In the genomic region with DNA sequence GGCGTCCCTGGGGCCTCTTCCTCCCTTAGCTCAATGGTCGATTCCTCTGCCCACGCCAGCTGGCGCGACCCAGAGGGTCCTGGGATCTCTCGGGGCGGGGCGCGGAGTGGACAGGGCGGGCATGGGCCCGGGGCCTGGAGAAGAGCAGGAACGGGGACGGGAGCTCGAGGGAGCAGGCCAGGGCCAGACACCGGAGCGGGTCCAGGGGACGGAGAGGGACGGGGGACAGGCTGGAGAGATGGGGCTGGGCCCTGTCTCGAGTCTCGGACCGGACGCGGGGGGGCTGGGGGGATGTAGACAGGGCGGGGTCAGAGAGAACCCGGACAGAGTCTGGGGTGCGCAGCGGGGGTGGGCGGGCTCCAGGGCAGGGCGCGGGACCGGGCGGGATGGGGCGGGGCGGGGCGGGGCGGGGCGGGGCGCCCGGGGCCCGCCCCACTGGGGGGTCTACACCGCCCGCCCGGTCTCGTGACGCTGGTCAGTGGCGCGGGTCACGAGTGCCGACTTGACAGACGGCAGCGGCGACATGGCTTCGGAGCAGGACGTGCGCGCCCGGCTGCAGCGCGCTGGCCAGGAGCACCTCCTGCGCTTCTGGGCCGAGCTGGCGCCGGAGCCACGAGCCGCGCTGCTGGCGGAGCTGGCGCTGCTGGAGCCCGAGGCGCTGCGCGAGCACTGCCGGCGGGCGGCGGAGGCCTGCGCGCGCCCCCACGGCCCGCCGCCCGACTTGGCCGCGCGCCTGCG, we compare ENCODE assay signal across 8 cellular contexts. TPM values are rescaled to one million over a fixed set of nuclear protein-coding genes. Genes with fewer than 3 reads are reported as not detected.
DNase-seq lines count a peak whose midpoint lies in the region; ATAC-seq and TF ChIP-seq lines count a peak whose summit lies in the region.

A gene with protein sequence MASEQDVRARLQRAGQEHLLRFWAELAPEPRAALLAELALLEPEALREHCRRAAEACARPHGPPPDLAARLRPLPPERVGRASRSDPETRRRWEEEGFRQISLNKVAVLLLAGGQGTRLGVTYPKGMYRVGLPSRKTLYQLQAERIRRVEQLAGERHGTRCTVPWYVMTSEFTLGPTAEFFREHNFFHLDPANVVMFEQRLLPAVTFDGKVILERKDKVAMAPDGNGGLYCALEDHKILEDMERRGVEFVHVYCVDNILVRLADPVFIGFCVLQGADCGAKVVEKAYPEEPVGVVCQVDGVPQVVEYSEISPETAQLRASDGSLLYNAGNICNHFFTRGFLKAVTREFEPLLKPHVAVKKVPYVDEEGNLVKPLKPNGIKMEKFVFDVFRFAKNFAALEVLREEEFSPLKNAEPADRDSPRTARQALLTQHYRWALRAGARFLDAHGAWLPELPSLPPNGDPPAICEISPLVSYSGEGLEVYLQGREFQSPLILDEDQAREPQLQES (plus strand): TSS at position 508 of the 738 bp plus-strand sequence. CDS start 16 bp downstream, at position 524.

- peak; percentile 69 to 76 for ATAC-seq in activated CD4-positive, CD25-positive, alpha-beta regulatory T cell treated with anti-CD3 and anti-CD28 coated beads, Interleukin-2, amount 50 U/mL, for 24 hours
- ATAC-seq in HG03196 (IDR thresholded peaks at IDR 0.05; ENCODE audit: unreplicated experiment) (peak; percentile 43), SK-N-SH treated with all-trans-retinoic acid at 6 μM for 48 hours (peak; percentile 73), psoas muscle (peak; percentile 41 to 71 (median 59)), HG02973 (IDR thresholded peaks at IDR 0.05; ENCODE audit: unreplicated experiment) (no peak)

- H3K9me3 ChIP-seq in hepatocyte (ENCODE audit: low read depth) (no peaks in the 10 kb centered on the region), psoas muscle (no peaks in the 10 kb centered on the region)

- DNase-seq in activated CD4-positive, CD25-positive, alpha-beta regulatory T cell (lab: John Stamatoyannopoulos, UW): no peak
- DNase-seq in astrocyte of the cerebellum (ENCODE audit: low read depth) (no peak), hepatocyte (ENCODE audit: low spot score) (peak; percentile 76), psoas muscle (peak; percentile 83)

- peaks cover 14% of the 10 kb centered on the region for H3K27me3 ChIP-seq in hepatocyte
- H3K27me3 ChIP-seq in psoas muscle (ENCODE audit: insufficient read depth in 3 of 3, low read length in 2 of 3): peaks cover 0 to 4% (median 0%) of the 10 kb centered on the region in 3 donors

- peak within 1 kb of the TSS; percentile 96 for H3K4me2 ChIP-seq in hepatocyte

- H3K9me2 ChIP-seq in hepatocyte (replicated peaks; ENCODE audit: insufficient read depth): no peaks in the 10 kb centered on the region

- in situ Hi-C loops in astrocyte of the cerebellum (cut with HindIII; ENCODE audit: low sequenced_read_pairs): no loop called here

- H2AFZ ChIP-seq in hepatocyte: peak within 1 kb of the TSS; percentile 45

- H3K4me1 ChIP-seq in hepatocyte (ENCODE audit: insufficient read depth): peaks cover 16% of the 10 kb centered on the region
- H3K4me1 ChIP-seq in psoas muscle: peaks cover 11% of the 10 kb centered on the region

- H4K20me1 ChIP-seq in hepatocyte (ENCODE audit: insufficient read depth, poor library complexity, severe bottlenecking): peaks cover 11% of the 10 kb centered on the region

- peaks cover 14% of the 10 kb centered on the region for H3K79me2 ChIP-seq in hepatocyte

- 5% methylated on average over 37 of the region's 87 CpGs for WGBS in hepatocyte (ENCODE audit: low lambda C conversion rate, missing lambda C conversion rate)
- 2 to 4% (median 4%) methylated on average over 34 to 84 of the region's 87 CpGs for WGBS in psoas muscle, 3 donors

- TF ChIP-seq CTCF in astrocyte of the cerebellum (IDR thresholded peaks at IDR 0.05; ENCODE audit: low read depth, low read length, missing control alignments) (no peak), hepatocyte (IDR thresholded peaks at IDR 0.05; ENCODE audit: poor library complexity) (no peak), psoas muscle (IDR thresholded peaks at IDR 0.05) (no peak)

- no peaks in the 10 kb centered on the region for H3K36me3 ChIP-seq in hepatocyte (replicated peaks; ENCODE audit: insufficient read depth, low read depth)
- H3K36me3 ChIP-seq in psoas muscle (ENCODE audit: insufficient read depth in 1 of 2, low read depth in 1 of 2): peaks cover 0 to 9% of the 10 kb centered on the region in 2 donors

- H3K4me3 ChIP-seq in astrocyte of the cerebellum (ENCODE audit: low read depth, low read length) (peak within 1 kb of the TSS; percentile 56), hepatocyte (peak within 1 kb of the TSS; percentile 58), psoas muscle (peak within 1 kb of the TSS; percentile 66)

- no peak within 1 kb of the TSS for H3K27ac ChIP-seq in hepatocyte
- no peak within 1 kb of the TSS for H3K27ac ChIP-seq in psoas muscle

- intact Hi-C loops in psoas muscle (cut with DNase I): no loop called here

TF ChIP-seq in SK-N-SH treated with all-trans-retinoic acid at 6 μM for 48 hours, 23 proteins besides CTCF, POLR2A, EP300 and RAD21:
- TF ChIP-seq, protein P1, sequence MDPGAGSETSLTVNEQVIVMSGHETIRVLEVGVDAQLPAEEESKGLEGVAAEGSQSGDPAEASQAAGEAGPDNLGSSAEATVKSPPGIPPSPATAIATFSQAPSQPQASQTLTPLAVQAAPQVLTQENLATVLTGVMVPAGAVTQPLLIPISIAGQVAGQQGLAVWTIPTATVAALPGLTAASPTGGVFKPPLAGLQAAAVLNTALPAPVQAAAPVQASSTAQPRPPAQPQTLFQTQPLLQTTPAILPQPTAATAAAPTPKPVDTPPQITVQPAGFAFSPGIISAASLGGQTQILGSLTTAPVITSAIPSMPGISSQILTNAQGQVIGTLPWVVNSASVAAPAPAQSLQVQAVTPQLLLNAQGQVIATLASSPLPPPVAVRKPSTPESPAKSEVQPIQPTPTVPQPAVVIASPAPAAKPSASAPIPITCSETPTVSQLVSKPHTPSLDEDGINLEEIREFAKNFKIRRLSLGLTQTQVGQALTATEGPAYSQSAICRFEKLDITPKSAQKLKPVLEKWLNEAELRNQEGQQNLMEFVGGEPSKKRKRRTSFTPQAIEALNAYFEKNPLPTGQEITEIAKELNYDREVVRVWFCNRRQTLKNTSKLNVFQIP (CRISPR knock-in tag; IDR thresholded peaks at IDR 0.05; ENCODE audit: borderline replicate concordance, low read depth): no peak
- TF ChIP-seq, protein P2, sequence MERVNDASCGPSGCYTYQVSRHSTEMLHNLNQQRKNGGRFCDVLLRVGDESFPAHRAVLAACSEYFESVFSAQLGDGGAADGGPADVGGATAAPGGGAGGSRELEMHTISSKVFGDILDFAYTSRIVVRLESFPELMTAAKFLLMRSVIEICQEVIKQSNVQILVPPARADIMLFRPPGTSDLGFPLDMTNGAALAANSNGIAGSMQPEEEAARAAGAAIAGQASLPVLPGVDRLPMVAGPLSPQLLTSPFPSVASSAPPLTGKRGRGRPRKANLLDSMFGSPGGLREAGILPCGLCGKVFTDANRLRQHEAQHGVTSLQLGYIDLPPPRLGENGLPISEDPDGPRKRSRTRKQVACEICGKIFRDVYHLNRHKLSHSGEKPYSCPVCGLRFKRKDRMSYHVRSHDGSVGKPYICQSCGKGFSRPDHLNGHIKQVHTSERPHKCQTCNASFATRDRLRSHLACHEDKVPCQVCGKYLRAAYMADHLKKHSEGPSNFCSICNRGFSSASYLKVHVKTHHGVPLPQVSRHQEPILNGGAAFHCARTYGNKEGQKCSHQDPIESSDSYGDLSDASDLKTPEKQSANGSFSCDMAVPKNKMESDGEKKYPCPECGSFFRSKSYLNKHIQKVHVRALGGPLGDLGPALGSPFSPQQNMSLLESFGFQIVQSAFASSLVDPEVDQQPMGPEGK (CRISPR knock-in tag; IDR thresholded peaks at IDR 0.05; ENCODE audit: borderline replicate concordance): no peak
- TF ChIP-seq ZFP30 (CRISPR knock-in tag; IDR thresholded peaks at IDR 0.05) (no peak), ISL1 (CRISPR knock-in tag; IDR thresholded peaks at IDR 0.05) (no peak), ZFP3 (CRISPR knock-in tag; IDR thresholded peaks at IDR 0.05) (no peak), ZC3H10 (CRISPR knock-in tag; IDR thresholded peaks at IDR 0.05) (no peak), ZNF70 (CRISPR knock-in tag; IDR thresholded peaks at IDR 0.05) (no peak), ARNTL (CRISPR knock-in tag; IDR thresholded peaks at IDR 0.05; ENCODE audit: borderline replicate concordance, low read depth) (no peak), SNAI2 (CRISPR knock-in tag; IDR thresholded peaks at IDR 0.05) (no peak), OSR1 (CRISPR knock-in tag; IDR thresholded peaks at IDR 0.05) (no peak), RARB (CRISPR knock-in tag; IDR thresholded peaks at IDR 0.05) (no peak)
- TF ChIP-seq, protein P3, sequence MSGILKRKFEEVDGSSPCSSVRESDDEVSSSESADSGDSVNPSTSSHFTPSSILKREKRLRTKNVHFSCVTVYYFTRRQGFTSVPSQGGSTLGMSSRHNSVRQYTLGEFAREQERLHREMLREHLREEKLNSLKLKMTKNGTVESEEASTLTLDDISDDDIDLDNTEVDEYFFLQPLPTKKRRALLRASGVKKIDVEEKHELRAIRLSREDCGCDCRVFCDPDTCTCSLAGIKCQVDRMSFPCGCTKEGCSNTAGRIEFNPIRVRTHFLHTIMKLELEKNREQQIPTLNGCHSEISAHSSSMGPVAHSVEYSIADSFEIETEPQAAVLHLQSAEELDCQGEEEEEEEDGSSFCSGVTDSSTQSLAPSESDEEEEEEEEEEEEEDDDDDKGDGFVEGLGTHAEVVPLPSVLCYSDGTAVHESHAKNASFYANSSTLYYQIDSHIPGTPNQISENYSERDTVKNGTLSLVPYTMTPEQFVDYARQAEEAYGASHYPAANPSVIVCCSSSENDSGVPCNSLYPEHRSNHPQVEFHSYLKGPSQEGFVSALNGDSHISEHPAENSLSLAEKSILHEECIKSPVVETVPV (CRISPR knock-in tag; IDR thresholded peaks at IDR 0.05): no peak

RNA-seq across cellular contexts. Expression of the gene that starts here (rescaled TPM):
- total RNA-seq in hepatocyte (11.2 and 15.6 TPM in 2 replicates), psoas muscle (1 to 10 TPM; 1.8 to 4.5 (median 3.0) TPM)
- polyA plus RNA-seq in hepatocyte (39.1 and 40.1 TPM in 2 replicates), psoas muscle (1 to 10 TPM; 1.5 to 2.4 (median 1.7) TPM)

Comparison
In these comparisons a context has a peak if more than half of its experiments do, and no peak if none do; other contexts are left out.
1. RNA of the gene that starts here (polyA plus RNA-seq): 39.1 to 40.1 TPM in hepatocyte; 1.5 to 2.4 TPM in psoas muscle; every median in the first group is over 10 times any median in the second.
2. DNase-seq: peak in hepatocyte (single experiment) and psoas muscle (2 of 2); none in activated CD4-positive, CD25-positive, alpha-beta regulatory T cell (0 of 4) and astrocyte of the cerebellum (single experiment).
3. Peak in every context shown above with its lines, with median percentiles within 50 percentile points of each other: H3K4me3 ChIP-seq.